10 cellular contexts compared by ENCODE assay signal in the genomic region with DNA sequence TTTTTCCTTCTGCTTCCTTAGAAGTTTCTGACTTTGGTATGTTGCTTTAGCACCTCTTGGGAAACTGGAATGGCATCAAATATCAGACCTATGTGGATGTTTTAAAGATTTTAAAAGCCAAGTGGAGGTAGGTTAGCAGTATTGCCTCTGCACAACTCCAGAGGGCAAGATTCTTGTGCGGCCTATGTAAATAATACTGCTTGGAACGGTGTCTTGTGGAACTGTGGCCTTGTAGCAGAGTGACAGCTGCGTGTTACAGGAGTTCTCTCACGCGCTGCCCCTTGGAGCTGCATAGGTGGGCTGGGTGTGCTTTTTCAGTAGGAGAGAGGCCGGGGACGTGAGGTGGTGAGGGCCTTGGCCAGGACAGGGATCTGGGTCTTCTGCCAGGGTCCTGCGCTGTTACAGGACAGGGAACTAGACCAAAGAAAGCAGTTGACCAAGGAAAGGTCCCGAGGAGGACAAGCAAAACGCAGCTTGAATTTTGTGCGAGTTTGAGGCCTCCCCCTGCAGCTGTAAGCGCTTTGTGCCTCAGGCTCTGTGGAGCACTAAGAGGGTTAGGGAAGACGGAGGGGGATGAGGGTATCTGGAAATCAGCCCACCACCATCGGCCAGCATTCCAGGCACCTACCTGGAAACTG. TPM values are rescaled to one million over a fixed set of nuclear protein-coding genes. Genes with fewer than 3 reads are reported as not detected.
DNase-seq lines count a peak whose midpoint lies in the region; ATAC-seq, FAIRE-seq and TF ChIP-seq lines count a peak whose summit lies in the region.
"Had no signal": no experiment of that assay in that cellular context is flagged by ENCODE, and none has a peak within 500 bp of the region (broad histone marks: within the 10 kb centered on the region; RNA-seq: fewer than 3 reads in every experiment).

No MANE protein-coding gene starts in this region.

- H3K36me3 Mint-ChIP-seq in activated CD4-positive, alpha-beta T cell treated with anti-CD3 and anti-CD28 coated beads for 36 hours (ENCODE audit: low read depth) = peaks cover 2% of the 10 kb centered on the region
- peaks cover 2% of the 10 kb centered on the region for H3K36me3 Mint-ChIP-seq in activated naive CD8-positive, alpha-beta T cell

- H3K4me3 ChIP-seq in kidney (ENCODE audit: low read length in 2 of 2) (peak overlapping the region; percentile 68 to 90), subcutaneous abdominal adipose tissue (ENCODE audit: low read depth in 1 of 5, low read length in 5 of 5) (peak overlapping the region; percentile 66 to 93 (median 83))

- H3K9ac ChIP-seq in kidney (ENCODE audit: low read length in 2 of 2) (peak overlapping the region; percentile 34 to 35), subcutaneous abdominal adipose tissue (ENCODE audit: low read length in 5 of 5) (peak overlapping the region in 4 of 5 donors; percentile 59 to 89 (median 78))

- DNase-seq in activated CD4-positive, alpha-beta T cell treated with anti-CD3 and anti-CD28 coated beads for 36 hours = no peak
- no peak for DNase-seq in activated CD4-positive, alpha-beta T cell treated with anti-CD3 and anti-CD28 coated beads for 48 hours
- DNase-seq in kidney = peak; percentile 48
- no peak for DNase-seq in UCSD-AML1 (lab: John Stamatoyannopoulos, UW; ENCODE audit: unreplicated experiment)
- DNase-seq: ACHN had no signal

- POLR2A ChIA-PET in activated CD4-positive, alpha-beta T cell treated with anti-CD3 and anti-CD28 coated beads for 36 hours (lab: Charles Lee) = no interaction called here

- no peak for FAIRE-seq in kidney (lab: Jason Lieb, UNC)
- FAIRE-seq: H54 had no signal

- no peaks in the 10 kb centered on the region for H3K9me3 Mint-ChIP-seq in activated CD4-positive, alpha-beta T cell treated with anti-CD3 and anti-CD28 coated beads for 36 hours (ENCODE audit: low read depth)
- H3K9me3 Mint-ChIP-seq in activated naive CD8-positive, alpha-beta T cell (ENCODE audit: low read depth) = no peaks in the 10 kb centered on the region

- H3K27ac ChIP-seq in kidney (ENCODE audit: low read depth in 2 of 2, low read length in 2 of 2) (no peak overlapping the region), subcutaneous abdominal adipose tissue (ENCODE audit: low read depth, low read length) (no peak overlapping the region)

- H3K4me1 Mint-ChIP-seq in activated CD4-positive, alpha-beta T cell treated with anti-CD3 and anti-CD28 coated beads for 36 hours = peaks cover 44% of the 10 kb centered on the region
- H3K4me1 Mint-ChIP-seq in activated naive CD8-positive, alpha-beta T cell (ENCODE audit: low read depth) = peaks cover 56% of the 10 kb centered on the region

- intact Hi-C loops in activated CD4-positive, alpha-beta T cell treated with anti-CD3 and anti-CD28 coated beads for 36 hours (cut with DNase I, micrococcal nuclease) = loop anchor here in 1 of 2 experiments (2.0 to 5.0 kb wide), 2 partner anchors 257 to 349 kb away; a partner anchor contains a TSS
- intact Hi-C loops in kidney (cut with DNase I) = no loop called here

- H3K27me3 ChIP-seq in subcutaneous abdominal adipose tissue (ENCODE audit: control insufficient read depth in 5 of 5, insufficient read depth in 4 of 5, low read length in 5 of 5) = no peaks in the 10 kb centered on the region

- CTCF ChIA-PET in activated CD4-positive, alpha-beta T cell treated with anti-CD3 and anti-CD28 coated beads for 36 hours (lab: Charles Lee) = interaction anchor here (1.0 kb wide), 1 partner anchor 348 kb away, joined by 3 read pairs; no protein-coding TSS in a partner anchor

- H3K36me3 ChIP-seq in kidney (ENCODE audit: control insufficient read depth in 1 of 2, insufficient read depth in 2 of 2, low read length in 2 of 2) (no peaks in the 10 kb centered on the region), subcutaneous abdominal adipose tissue (ENCODE audit: control insufficient read depth in 5 of 5, insufficient read depth in 5 of 5, low read length in 5 of 5) (no peaks in the 10 kb centered on the region)

- no peak for ATAC-seq in activated CD4-positive, alpha-beta T cell treated with anti-CD3 and anti-CD28 coated beads for 36 hours
- ATAC-seq in GM18511 (IDR thresholded peaks at IDR 0.05; ENCODE audit: unreplicated experiment) (no peak), GM19395 (IDR thresholded peaks at IDR 0.05; ENCODE audit: unreplicated experiment) (no peak)

- H3K4me1 ChIP-seq in kidney (ENCODE audit: control insufficient read depth in 1 of 2, insufficient read depth in 1 of 2, low read depth in 1 of 2, low read length in 2 of 2) (peaks cover 3 to 12% of the 10 kb centered on the region in 2 donors), subcutaneous abdominal adipose tissue (ENCODE audit: control insufficient read depth in 5 of 5, insufficient read depth in 5 of 5, low read length in 5 of 5) (peaks cover 4 to 30% (median 25%) of the 10 kb centered on the region in 5 donors)

- no peak for TF ChIP-seq CTCF in kidney (IDR thresholded peaks at IDR 0.05; ENCODE audit: borderline replicate concordance, extremely low read depth, insufficient read depth)

- H3K27me3 Mint-ChIP-seq in activated CD4-positive, alpha-beta T cell treated with anti-CD3 and anti-CD28 coated beads for 36 hours = no peaks in the 10 kb centered on the region
- H3K27me3 Mint-ChIP-seq in activated naive CD8-positive, alpha-beta T cell = no peaks in the 10 kb centered on the region

- H3K4me3 Mint-ChIP-seq in activated CD4-positive, alpha-beta T cell treated with anti-CD3 and anti-CD28 coated beads for 36 hours = peak overlapping the region; percentile 96
- peak overlapping the region; percentile 96 for H3K4me3 Mint-ChIP-seq in activated naive CD8-positive, alpha-beta T cell

- peak overlapping the region; percentile 92 for H3K27ac Mint-ChIP-seq in activated CD4-positive, alpha-beta T cell treated with anti-CD3 and anti-CD28 coated beads for 36 hours
- peak overlapping the region; percentile 92 for H3K27ac Mint-ChIP-seq in activated naive CD8-positive, alpha-beta T cell

- no peaks in the 10 kb centered on the region for H3K9me3 ChIP-seq in kidney (ENCODE audit: control insufficient read depth in 1 of 2, low read length in 2 of 2)
- H3K9me3 ChIP-seq in subcutaneous abdominal adipose tissue (ENCODE audit: control insufficient read depth in 5 of 5, low read length in 5 of 5) = no peaks in the 10 kb centered on the region

RNA-seq across cellular contexts. Expression of a gene that starts 1.5 kb away (rescaled TPM):
- 1 to 10 TPM; 8.3 to 9.9 TPM for total RNA-seq in activated CD4-positive, alpha-beta T cell treated with anti-CD3 and anti-CD28 coated beads for 36 hours
- total RNA-seq in kidney = 19.9 TPM
- 6.9 TPM for polyA plus RNA-seq in kidney (ENCODE audit: insufficient read depth, low read depth, low replicate concordance)
